Comparison of ENCODE assay signal across 23 cellular contexts in genomic region chr14:92926180-92926845, GRCh38. TPM values are rescaled to one million over a fixed set of nuclear protein-coding genes. Genes with fewer than 3 reads are reported as not detected.
DNase-seq lines count a peak whose midpoint lies in the region; ATAC-seq and TF ChIP-seq lines count a peak whose summit lies in the region.
"Had no signal": no experiment of that assay in that cellular context is flagged by ENCODE, and none has a peak within 500 bp of the region (broad histone marks: within the 10 kb centered on the region; RNA-seq: fewer than 3 reads in every experiment).

No MANE protein-coding gene starts in this region.

- CTCF ChIA-PET in HEK293 (lab: Yijun Ruan, JAX) = no interaction called here

- no peak overlapping the region for H3K27ac ChIP-seq in HEK293 (ENCODE audit: extremely low read depth, low read depth, low read length)
- H3K27ac ChIP-seq in angular gyrus (ENCODE audit: low read depth, low read length) = peak overlapping the region; percentile 16
- peak overlapping the region; percentile 35 for H3K27ac ChIP-seq in foreskin keratinocyte
- H3K27ac ChIP-seq in ascending aorta = no peak overlapping the region
- H3K27ac ChIP-seq: BLaER1 treated with 17β-estradiol and CSF1 and Interleukin-3, amounts not matched to agents 10 nM and 100 nM; HL-60; SJCRH30 had no signal

- DNase-seq in BE2C (no peak), foreskin keratinocyte (peak; percentile 95 to 97), ascending aorta (ENCODE audit: low spot score in 2 of 2) (no peak), amygdala (lab: John Stamatoyannopoulos, UW) (no peak), CD1c-positive myeloid dendritic cell (ENCODE audit: extremely low spot score) (no peak)
- DNase-seq in stimulated activated CD8-positive, alpha-beta memory T cell treated with anti-CD3 and anti-CD28 coated beads, Interleukin-4, amount 100 ng/mL, for 48 hours = no peak
- DNase-seq: CD8-positive, alpha-beta memory T cell; DMS53; EL; H9; Karpas-422; MG63; NCI-H1048; NCI-H1436 treated with DMSO at 0.1 percent for 48 hours; NCI-H2029; NCI-H510A; NCI-H748 treated with DMSO at 0.1 percent for 48 hours; SJCRH30; SW 1271 had no signal

- peaks cover 83% of the 10 kb centered on the region for H3K36me3 ChIP-seq in BE2C
- H3K36me3 ChIP-seq in HEK293 (ENCODE audit: control insufficient read depth in 2 of 2, insufficient read depth in 1 of 2, low read length in 2 of 2) = no peaks in the 10 kb centered on the region
- H3K36me3 ChIP-seq in ascending aorta = no peaks in the 10 kb centered on the region
- H3K36me3 ChIP-seq: BLaER1 treated with 17β-estradiol and CSF1 and Interleukin-3, amounts not matched to agents 10 nM and 100 nM; MG63; SJCRH30 had no signal

- ATAC-seq in foreskin keratinocyte = peak; percentile 89

- intact Hi-C loops in ascending aorta (cut with DNase I) = no loop called here

- TF ChIP-seq CTCF in BE2C (IDR thresholded peaks at IDR 0.05; ENCODE audit: low read depth, low read length) (no peak), HEK293 (tag by site-specific recombination; IDR thresholded peaks at IDR 0.05) (no peak), foreskin keratinocyte (conservative IDR thresholded peaks at IDR 0.05) (peak; percentile 19), ascending aorta (IDR thresholded peaks at IDR 0.05) (no peak)

- H3K4me3 ChIP-seq in BE2C (ENCODE audit: low read depth, low read length) (peak overlapping the region; percentile 99), HEK293 (ENCODE audit: low read depth, low read length) (no peak overlapping the region), ascending aorta (no peak overlapping the region)
- H3K4me3 ChIP-seq: BLaER1 treated with 17β-estradiol and CSF1 and Interleukin-3, amounts not matched to agents 10 nM and 100 nM; MG63; SJCRH30 had no signal

- POLR2A ChIA-PET in HEK293 (lab: Yijun Ruan, JAX) = no interaction called here

- H3K4me1 ChIP-seq in BE2C (peaks cover 35% of the 10 kb centered on the region), HEK293 (ENCODE audit: control insufficient read depth, insufficient read depth, low read length) (no peaks in the 10 kb centered on the region), foreskin keratinocyte (peaks cover 22% of the 10 kb centered on the region), ascending aorta (no peaks in the 10 kb centered on the region)
- H3K4me1 ChIP-seq: SJCRH30 had no signal

- no peaks in the 10 kb centered on the region for H3K27me3 ChIP-seq in BE2C
- H3K27me3 ChIP-seq in foreskin keratinocyte = peaks cover 38% of the 10 kb centered on the region
- H3K27me3 ChIP-seq in ascending aorta = no peaks in the 10 kb centered on the region
- H3K27me3 ChIP-seq: BLaER1 treated with 17β-estradiol and CSF1 and Interleukin-3, amounts not matched to agents 10 nM and 100 nM; SJCRH30 had no signal

- no peaks in the 10 kb centered on the region for H3K9me3 ChIP-seq in BE2C
- no peaks in the 10 kb centered on the region for H3K9me3 ChIP-seq in HEK293 (ENCODE audit: control insufficient read depth, insufficient read depth, low read depth, low read length)
- no peaks in the 10 kb centered on the region for H3K9me3 ChIP-seq in ascending aorta
- H3K9me3 ChIP-seq: MG63, SJCRH30 had no signal

TF ChIP-seq in HEK293, 187 proteins besides CTCF, POLR2A, EP300 and RAD21:
- TF ChIP-seq GLI4 (tag by site-specific recombination; IDR thresholded peaks at IDR 0.05) (no peak), GLIS1 (tag by site-specific recombination; IDR thresholded peaks at IDR 0.05) (peak; percentile 28; the same call in 1 of the 2 replicates), KLF1 (tag by site-specific recombination; IDR thresholded peaks at IDR 0.05) (no peak), ZNF776 (tag by site-specific recombination; IDR thresholded peaks at IDR 0.05; ENCODE audit: borderline replicate concordance) (no peak), ZNF830 (tag by site-specific recombination; IDR thresholded peaks at IDR 0.05; ENCODE audit: low read depth) (no peak), ZNF324 (tag by site-specific recombination; IDR thresholded peaks at IDR 0.05) (no peak)

RNA-seq across cellular contexts. Expression of gene CHGA, which starts 3.4 kb away (rescaled TPM):
- 6,216 TPM for polyA plus RNA-seq in BE2C (2012; ENCODE audit: insufficient read depth, insufficient read length, low read depth)
- total RNA-seq in foreskin keratinocyte (not detected in 2 replicates), ascending aorta (0.32 TPM)
- polyA plus RNA-seq in foreskin keratinocyte = not detected in 2 replicates
- total RNA-seq: CD8-positive, alpha-beta memory T cell; SJCRH30 had no signal
- polyA plus RNA-seq: CD8-positive, alpha-beta memory T cell had no signal

Comparison
In these comparisons a context has a peak if more than half of its experiments do, and no peak if none do; other contexts are left out.
1. DNase-seq: peak in foreskin keratinocyte (2 of 2); none in BE2C (single experiment), ascending aorta (0 of 2), amygdala (0 of 56), stimulated activated CD8-positive, alpha-beta memory T cell treated with anti-CD3 and anti-CD28 coated beads, Interleukin-4, amount 100 ng/mL, for 48 hours (single experiment) and CD1c-positive myeloid dendritic cell (single experiment).
2. H3K27ac ChIP-seq: peak in angular gyrus (single experiment) and foreskin keratinocyte (single experiment); none in HEK293 (single experiment) and ascending aorta (0 of 2).